In the genomic region with DNA sequence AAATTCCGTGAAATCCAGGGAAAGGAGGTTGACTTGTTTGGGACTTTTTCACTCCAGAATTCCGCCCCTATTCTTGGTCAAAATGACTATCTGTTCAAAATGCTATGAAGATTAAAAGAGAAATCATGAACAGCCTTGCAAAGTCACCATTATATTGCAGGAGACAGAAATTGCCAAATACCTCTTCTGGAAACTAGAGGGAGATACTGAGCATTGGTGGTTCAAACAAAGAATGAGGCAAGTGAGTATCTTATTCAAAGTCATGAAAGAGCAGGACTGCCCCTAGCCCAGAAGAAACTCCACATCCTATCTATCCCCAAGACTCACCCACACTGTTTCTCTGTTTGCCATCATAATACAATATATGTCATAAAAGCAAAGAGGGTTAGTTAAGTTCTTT, we compare ENCODE assay signal across 12 cellular contexts.
DNase-seq lines count a peak whose midpoint lies in the region; ATAC-seq and TF ChIP-seq lines count a peak whose summit lies in the region.
"Had no signal": no experiment of that assay in that cellular context is flagged by ENCODE, and none has a peak within 500 bp of the region (broad histone marks: within the 10 kb centered on the region; RNA-seq: fewer than 3 reads in every experiment).

No MANE protein-coding gene starts in this region.

- DNase-seq in BE2C, result no peak
- DNase-seq in GM23338 (ENCODE audit: low spot score), result peak; percentile 62
- DNase-seq in OCI-M1 (lab: John Stamatoyannopoulos, UW), result peak; percentile 28
- DNase-seq in iPS-NIHi7 (ENCODE audit: extremely low spot score), result peak; percentile 52
- no peak for DNase-seq in stimulated activated CD4-positive, alpha-beta T cell treated with anti-CD3 and anti-CD28 coated beads, Interleukin-4, amount 100 ng/mL, for 1 hour
- DNase-seq in stimulated activated naive B cell treated with anti-CD40 and anti-IgM and Interleukin-4, amounts not matched to agents 10 μg/mL and 1 μg/mL and 100 μg/mL, for 72 hours, result no peak
- DNase-seq in T-helper 2 cell treated with Interferon-gamma antibody and Interleukin-4, amounts not matched to agents 5 μg/mL and 100 μg/mL, for 36 hours (ENCODE audit: low spot score), result no peak
- no peak for DNase-seq in dedifferentiated amniotic fluid mesenchymal stem cell (ENCODE audit: extremely low spot score)
- DNase-seq: C1 segment of cervical spinal cord, NCI-H2081 treated with DMSO at 0.1 percent for 48 hours, sigmoid colon had no signal

- no peaks in the 10 kb centered on the region for H3F3A ChIP-seq in GM23338 (replicated peaks; ENCODE audit: low read depth)

- H3K4me2 ChIP-seq in GM23338, result no peak overlapping the region

- no peak overlapping the region for H3K4me3 Mint-ChIP-seq in GM23338
- no peak overlapping the region for H3K4me3 Mint-ChIP-seq in stimulated activated naive B cell treated with anti-CD40 and anti-IgM and Interleukin-4, amounts not matched to agents 10 μg/mL and 1 μg/mL and 100 μg/mL, for 72 hours
- H3K4me3 Mint-ChIP-seq in T-helper 2 cell treated with Interferon-gamma antibody and Interleukin-4, amounts not matched to agents 5 μg/mL and 100 μg/mL, for 36 hours, result no peak overlapping the region

- no peaks in the 10 kb centered on the region for H3K9me2 ChIP-seq in GM23338 (ENCODE audit: insufficient read depth)

- H3K4me1 Mint-ChIP-seq in GM23338, result no peaks in the 10 kb centered on the region
- no peaks in the 10 kb centered on the region for H3K4me1 Mint-ChIP-seq in stimulated activated naive B cell treated with anti-CD40 and anti-IgM and Interleukin-4, amounts not matched to agents 10 μg/mL and 1 μg/mL and 100 μg/mL, for 72 hours
- no peaks in the 10 kb centered on the region for H3K4me1 Mint-ChIP-seq in T-helper 2 cell treated with Interferon-gamma antibody and Interleukin-4, amounts not matched to agents 5 μg/mL and 100 μg/mL, for 36 hours (ENCODE audit: low read depth)

- no peaks in the 10 kb centered on the region for H3K27me3 Mint-ChIP-seq in GM23338 (ENCODE audit: insufficient read depth, low read depth, poor library complexity)
- H3K27me3 Mint-ChIP-seq in stimulated activated naive B cell treated with anti-CD40 and anti-IgM and Interleukin-4, amounts not matched to agents 10 μg/mL and 1 μg/mL and 100 μg/mL, for 72 hours, result no peaks in the 10 kb centered on the region
- no peaks in the 10 kb centered on the region for H3K27me3 Mint-ChIP-seq in T-helper 2 cell treated with Interferon-gamma antibody and Interleukin-4, amounts not matched to agents 5 μg/mL and 100 μg/mL, for 36 hours (ENCODE audit: low read depth)

- no peak overlapping the region for H3K27ac ChIP-seq in GM23338 (ENCODE audit: low read depth)
- H3K27ac ChIP-seq: coronary artery, sigmoid colon had no signal

- H3K36me3 Mint-ChIP-seq in GM23338 (ENCODE audit: low read depth), result no peaks in the 10 kb centered on the region
- H3K36me3 Mint-ChIP-seq in stimulated activated naive B cell treated with anti-CD40 and anti-IgM and Interleukin-4, amounts not matched to agents 10 μg/mL and 1 μg/mL and 100 μg/mL, for 72 hours, result no peaks in the 10 kb centered on the region
- no peaks in the 10 kb centered on the region for H3K36me3 Mint-ChIP-seq in T-helper 2 cell treated with Interferon-gamma antibody and Interleukin-4, amounts not matched to agents 5 μg/mL and 100 μg/mL, for 36 hours (ENCODE audit: low read depth)

- no peaks in the 10 kb centered on the region for H4K20me1 ChIP-seq in GM23338 (replicated peaks; ENCODE audit: insufficient read depth)

- no peaks in the 10 kb centered on the region for H3K9me3 ChIP-seq in BE2C
- H3K9me3 ChIP-seq: sigmoid colon had no signal

- H3K27me3 ChIP-seq in BE2C (no peaks in the 10 kb centered on the region), GM23338 (ENCODE audit: insufficient read depth) (no peaks in the 10 kb centered on the region)
- H3K27me3 ChIP-seq: sigmoid colon had no signal

- H3K4me1 ChIP-seq in BE2C (no peaks in the 10 kb centered on the region), GM23338 (ENCODE audit: insufficient read depth) (no peaks in the 10 kb centered on the region)
- H3K4me1 ChIP-seq: sigmoid colon had no signal

- H2AFZ ChIP-seq in GM23338, result no peak overlapping the region; the same call in 1 of the 2 replicates

- ATAC-seq in GM23338, result peak; percentile 41
- ATAC-seq in stimulated activated naive B cell treated with anti-CD40 and anti-IgM and Interleukin-4, amounts not matched to agents 10 μg/mL and 1 μg/mL and 100 μg/mL, for 72 hours (replicated peaks), result no peak

- H3K4me3 ChIP-seq in BE2C (ENCODE audit: low read depth, low read length), result no peak overlapping the region
- no peak overlapping the region for H3K4me3 ChIP-seq in GM23338
- H3K4me3 ChIP-seq: coronary artery, sigmoid colon had no signal

- TF ChIP-seq CTCF in BE2C (IDR thresholded peaks at IDR 0.05; ENCODE audit: low read depth, low read length) (peak; percentile 30), GM23338 (conservative IDR thresholded peaks at IDR 0.05; ENCODE audit: low read depth in 2 of 2) (peak; percentile 60 to 66)

- no peak overlapping the region; the same call in 1 of the 2 replicates for H3K27ac Mint-ChIP-seq in GM23338
- no peak overlapping the region for H3K27ac Mint-ChIP-seq in stimulated activated naive B cell treated with anti-CD40 and anti-IgM and Interleukin-4, amounts not matched to agents 10 μg/mL and 1 μg/mL and 100 μg/mL, for 72 hours
- H3K27ac Mint-ChIP-seq in T-helper 2 cell treated with Interferon-gamma antibody and Interleukin-4, amounts not matched to agents 5 μg/mL and 100 μg/mL, for 36 hours, result no peak overlapping the region

- H3K9me3 Mint-ChIP-seq in GM23338, result no peaks in the 10 kb centered on the region
- peaks cover 0 to 4% of the 10 kb centered on the region in 2 donors for H3K9me3 Mint-ChIP-seq in stimulated activated naive B cell treated with anti-CD40 and anti-IgM and Interleukin-4, amounts not matched to agents 10 μg/mL and 1 μg/mL and 100 μg/mL, for 72 hours
- peaks cover 25% of the 10 kb centered on the region for H3K9me3 Mint-ChIP-seq in T-helper 2 cell treated with Interferon-gamma antibody and Interleukin-4, amounts not matched to agents 5 μg/mL and 100 μg/mL, for 36 hours

- H3K36me3 ChIP-seq in BE2C, result no peaks in the 10 kb centered on the region
- H3K36me3 ChIP-seq in GM23338 (ENCODE audit: insufficient read depth), result no peaks in the 10 kb centered on the region; the same call in 1 of the 2 replicates
- H3K36me3 ChIP-seq: sigmoid colon had no signal

- no peaks in the 10 kb centered on the region for H3K79me2 ChIP-seq in GM23338 (replicated peaks; ENCODE audit: insufficient read depth)

TF ChIP-seq in GM23338, 12 proteins besides CTCF, POLR2A, EP300 and RAD21 (continues in another document):
- TF ChIP-seq EZH2phosphoT487 (IDR thresholded peaks at IDR 0.05; ENCODE audit: unreplicated experiment), result no peak
- no peak for TF ChIP-seq CREB1 (CRISPR knock-in tag; IDR thresholded peaks at IDR 0.05; ENCODE audit: low read depth)
- no peak for TF ChIP-seq STAT1 (IDR thresholded peaks at IDR 0.05; ENCODE audit: unreplicated experiment)
- no peak for TF ChIP-seq NANOG (IDR thresholded peaks at IDR 0.05; ENCODE audit: borderline replicate concordance)
- no peak for TF ChIP-seq EZH2 (IDR thresholded peaks at IDR 0.05; ENCODE audit: low read depth, unreplicated experiment)
- TF ChIP-seq, protein P1, sequence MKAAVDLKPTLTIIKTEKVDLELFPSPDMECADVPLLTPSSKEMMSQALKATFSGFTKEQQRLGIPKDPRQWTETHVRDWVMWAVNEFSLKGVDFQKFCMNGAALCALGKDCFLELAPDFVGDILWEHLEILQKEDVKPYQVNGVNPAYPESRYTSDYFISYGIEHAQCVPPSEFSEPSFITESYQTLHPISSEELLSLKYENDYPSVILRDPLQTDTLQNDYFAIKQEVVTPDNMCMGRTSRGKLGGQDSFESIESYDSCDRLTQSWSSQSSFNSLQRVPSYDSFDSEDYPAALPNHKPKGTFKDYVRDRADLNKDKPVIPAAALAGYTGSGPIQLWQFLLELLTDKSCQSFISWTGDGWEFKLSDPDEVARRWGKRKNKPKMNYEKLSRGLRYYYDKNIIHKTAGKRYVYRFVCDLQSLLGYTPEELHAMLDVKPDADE (IDR thresholded peaks at IDR 0.05), result no peak

Comparison
In these comparisons a context has a peak if more than half of its experiments do, and no peak if none do; other contexts are left out.
1. DNase-seq: peak in GM23338 (single experiment), OCI-M1 (single experiment) and iPS-NIHi7 (single experiment); none in BE2C (single experiment), stimulated activated CD4-positive, alpha-beta T cell treated with anti-CD3 and anti-CD28 coated beads, Interleukin-4, amount 100 ng/mL, for 1 hour (single experiment), stimulated activated naive B cell treated with anti-CD40 and anti-IgM and Interleukin-4, amounts not matched to agents 10 μg/mL and 1 μg/mL and 100 μg/mL, for 72 hours (single experiment), T-helper 2 cell treated with Interferon-gamma antibody and Interleukin-4, amounts not matched to agents 5 μg/mL and 100 μg/mL, for 36 hours (single experiment) and dedifferentiated amniotic fluid mesenchymal stem cell (single experiment).